Comparison of ENCODE assay signal across 15 cellular contexts in the genomic region with DNA sequence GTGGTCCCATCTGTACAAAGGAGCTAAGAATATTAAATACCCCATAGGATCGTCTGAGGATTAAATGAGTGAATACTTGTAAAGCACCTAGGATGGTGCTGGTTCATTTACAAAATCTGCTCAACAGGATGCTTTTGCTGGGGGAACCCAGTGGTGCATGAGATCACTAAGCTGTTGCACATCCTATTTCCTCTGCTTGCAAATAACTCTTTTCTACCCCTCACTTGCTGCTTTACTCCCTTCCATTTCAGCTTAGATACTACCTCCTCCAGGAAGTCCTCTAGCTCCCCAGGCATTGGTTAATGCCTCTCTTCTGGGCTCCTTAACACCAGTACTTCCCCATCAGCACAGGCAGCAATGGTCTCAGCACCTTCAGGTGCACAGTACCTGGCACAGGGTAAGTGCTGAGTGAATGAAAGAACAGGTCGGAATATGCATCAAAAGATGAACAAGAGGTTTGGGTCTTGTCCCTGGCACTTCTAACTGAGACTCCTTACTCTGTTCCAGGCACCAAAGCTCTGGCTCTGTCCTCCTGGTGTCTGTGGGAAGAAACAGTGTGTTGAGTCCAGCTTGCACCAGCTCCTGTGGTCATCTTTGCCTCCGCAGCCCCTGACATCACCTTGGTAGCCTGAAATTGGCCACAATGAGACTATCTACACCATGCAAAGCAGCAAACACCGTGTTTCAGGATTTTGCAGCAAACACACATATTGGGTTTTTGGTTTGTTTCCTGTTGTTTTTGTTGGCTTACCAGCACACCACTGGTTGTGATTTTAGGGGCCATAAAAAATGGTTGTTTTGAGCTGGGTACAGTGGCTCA. TPM values are rescaled to one million over a fixed set of nuclear protein-coding genes. Genes with fewer than 3 reads are reported as not detected.
A peak's percentile ranks its signal among the peaks of the same experiment; 100 is the strongest.
DNase-seq lines count a peak whose midpoint lies in the region; ATAC-seq, FAIRE-seq and TF ChIP-seq lines count a peak whose summit lies in the region.
"Had no signal": no experiment of that assay in that cellular context is flagged by ENCODE, and none has a peak within 500 bp of the region (broad histone marks: within the 10 kb centered on the region; RNA-seq: fewer than 3 reads in every experiment).

No MANE protein-coding gene starts in this region.

- H3K27me3 ChIP-seq in right atrium auricular region, result no peaks in the 10 kb centered on the region
- H3K27me3 ChIP-seq in Peyer's patch, result no peaks in the 10 kb centered on the region
- no peaks in the 10 kb centered on the region for H3K27me3 ChIP-seq in GM12878 (replicated peaks in 1 of 2; ENCODE audit: control insufficient read depth in 2 of 2, insufficient read depth in 2 of 2, low read length in 1 of 2)
- H3K27me3 ChIP-seq in thymus (ENCODE audit: control insufficient read depth, insufficient read depth), result no peaks in the 10 kb centered on the region
- H3K27me3 ChIP-seq: SJCRH30 had no signal

- intact Hi-C loops in cardiac septum (cut with DNase I), result no loop called here
- intact Hi-C loops in GM12878 (cut with micrococcal nuclease; ENCODE audit: unreplicated experiment), result no loop called here

- DNase-seq in cardiac septum (ENCODE audit: low spot score), result peak; percentile 22
- no peak for DNase-seq in right atrium auricular region (ENCODE audit: low spot score)
- peak in 2 of 3 donors; percentile 31 to 46 for DNase-seq in Peyer's patch
- peak; percentile 72 for DNase-seq in GM12878 (ENCODE audit: low read depth, low spot score)
- DNase-seq in NCI-H1105 (lab: John Stamatoyannopoulos, UW), result no peak
- DNase-seq: effector CD4-positive, alpha-beta T cell; left cardiac atrium; NCI-H1694; SJCRH30 had no signal

- no peaks in the 10 kb centered on the region for H3K79me2 ChIP-seq in GM12878 (ENCODE audit: control insufficient read depth, insufficient read depth, low read length)

- H3K4me1 ChIP-seq in right atrium auricular region, result peaks cover 0 to 4% of the 10 kb centered on the region in 2 donors
- peaks cover 0 to 8% (median 3%) of the 10 kb centered on the region in 4 donors for H3K4me1 ChIP-seq in Peyer's patch
- H3K4me1 ChIP-seq in GM12878 (ENCODE audit: control insufficient read depth, insufficient read depth, low read length), result peaks cover 54% of the 10 kb centered on the region
- H3K4me1 ChIP-seq in thymus (ENCODE audit: control insufficient read depth, insufficient read depth, low read length), result peaks cover 19% of the 10 kb centered on the region
- H3K4me1 ChIP-seq: SJCRH30 had no signal

- H3K27ac ChIP-seq in right atrium auricular region (no peak overlapping the region), Peyer's patch (peak overlapping the region in 1 of 4 donors; percentile 49), GM12878 (ENCODE audit: control insufficient read depth, insufficient read depth) (peak overlapping the region; percentile 73), thymus (ENCODE audit: low read depth) (peak overlapping the region; percentile 44)
- H3K27ac ChIP-seq: gastroesophageal sphincter, SJCRH30 had no signal

- no peak for TF ChIP-seq EP300 in GM12878 (IDR thresholded peaks at IDR 0.05; ENCODE audit: borderline replicate concordance in 1 of 2, control insufficient read depth in 1 of 2, low read depth in 2 of 2, low read length in 2 of 2)

- SMC1A ChIA-PET in GM12878 (lab: Charles Lee; ENCODE audit: uncharacterized antibody, unreplicated experiment), result interaction anchor here (0.8 to 9.6 kb wide), 9 partner anchors 9 to 174 kb away, joined by 3 to 220 read pairs (median 4); a partner anchor contains a TSS

- no peaks in the 10 kb centered on the region for H4K20me1 ChIP-seq in GM12878 (ENCODE audit: control insufficient read depth, insufficient read depth)

- peak overlapping the region; percentile 28 for H3K9ac ChIP-seq in GM12878 (ENCODE audit: control insufficient read depth, insufficient read depth, low read length)

- 0% methylated on average over 4 of the region's 4 CpGs for WGBS in GM12878 (ENCODE audit: insufficient coverage, insufficient replicate concordance, low lambda C conversion rate, missing lambda C conversion rate)
- 68% methylated on average over 4 of the region's 4 CpGs for WGBS in thymus

- H3K9me3 ChIP-seq in right atrium auricular region, result no peaks in the 10 kb centered on the region
- H3K9me3 ChIP-seq in Peyer's patch, result no peaks in the 10 kb centered on the region
- H3K9me3 ChIP-seq in GM12878 (replicated peaks; ENCODE audit: control insufficient read depth, insufficient read depth, low read length), result no peaks in the 10 kb centered on the region; the same call in 2 of the 3 replicates
- no peaks in the 10 kb centered on the region for H3K9me3 ChIP-seq in thymus (ENCODE audit: control insufficient read depth)
- H3K9me3 ChIP-seq: SJCRH30 had no signal

- H3K4me3 ChIP-seq in right atrium auricular region, result no peak overlapping the region
- no peak overlapping the region for H3K4me3 ChIP-seq in Peyer's patch
- peak overlapping the region; percentile 16; the same call in 1 of the 2 replicates for H3K4me3 ChIP-seq in GM12878
- no peak overlapping the region for H3K4me3 ChIP-seq in thymus (ENCODE audit: low read length)
- H3K4me3 ChIP-seq: gastroesophageal sphincter, SJCRH30 had no signal

- no peaks in the 10 kb centered on the region for H3K36me3 ChIP-seq in right atrium auricular region
- H3K36me3 ChIP-seq in Peyer's patch, result no peaks in the 10 kb centered on the region
- H3K36me3 ChIP-seq in GM12878 (ENCODE audit: control insufficient read depth in 2 of 2, insufficient read depth in 2 of 2, low read length in 1 of 2), result no peaks in the 10 kb centered on the region
- no peaks in the 10 kb centered on the region for H3K36me3 ChIP-seq in thymus (ENCODE audit: control insufficient read depth, insufficient read depth)
- H3K36me3 ChIP-seq: gastroesophageal sphincter, SJCRH30 had no signal

- no TSS peak for BruUV-seq in GM12878 (replicated peaks; lab: Mats Ljungman, UMichigan)

- TF ChIP-seq RAD21 in GM12878 (IDR thresholded peaks at IDR 0.05; ENCODE audit: insufficient read depth, low read depth, low read length), result 0 out of 2 replicates have a peak, but pooled peaks have one; percentile 2

- FAIRE-seq in GM12878 (lab: Jason Lieb, UNC), result peak; percentile 52
- FAIRE-seq: H1 had no signal

- H3K4me2 ChIP-seq in GM12878 (ENCODE audit: control insufficient read depth, insufficient read depth), result peak overlapping the region; percentile 76

- in situ Hi-C loops in GM12878 (cut with MboI), result no loop called here

- H2AFZ ChIP-seq in GM12878 (ENCODE audit: control insufficient read depth, low read depth, low read length), result peak overlapping the region; percentile 59

- TF ChIP-seq POLR2A in Peyer's patch (IDR thresholded peaks at IDR 0.05) (no peak), GM12878 (IDR thresholded peaks at IDR 0.05; ENCODE audit: low read depth, low read length) (no peak)

- no peak for TF ChIP-seq CTCF in right atrium auricular region (IDR thresholded peaks at IDR 0.05)
- no peak for TF ChIP-seq CTCF in Peyer's patch (IDR thresholded peaks at IDR 0.05)
- no peak for TF ChIP-seq CTCF in GM12878 (IDR thresholded peaks at IDR 0.05 in 2 of 3, conservative IDR thresholded peaks at IDR 0.05 in 1 of 3; ENCODE audit: control insufficient read depth in 2 of 3, extremely low read depth in 1 of 3, insufficient read depth in 1 of 3, low read depth in 3 of 3, low read length in 3 of 3)

- ATAC-seq in GM12878, result peak; percentile 23
- ATAC-seq in GM19328 (IDR thresholded peaks at IDR 0.05; ENCODE audit: unreplicated experiment), result no peak
- no peak for ATAC-seq in HG02798 (IDR thresholded peaks at IDR 0.05; ENCODE audit: poor library complexity, unreplicated experiment)
- ATAC-seq: gastroesophageal sphincter, left cardiac atrium had no signal

- RAD21 ChIA-PET in GM12878 (lab: Charles Lee; ENCODE audit: unreplicated experiment), result interaction anchor here (0.7 to 9.3 kb wide), 5 partner anchors 10 to 72 kb away, joined by 3 to 224 read pairs (median 7); a partner anchor contains a TSS

- CTCF ChIA-PET in GM12878 (lab: Yijun Ruan, JAX), result interaction anchor here (0.7 to 4.5 kb wide), 10 partner anchors 10 to 199 kb away, joined by 3 to 19 read pairs (median 4); no protein-coding TSS in a partner anchor

- POLR2A ChIA-PET in GM12878 (lab: Charles Lee), result interaction anchor here (0.6 to 9.6 kb wide), 9 partner anchors 10 to 107 kb away, joined by 3 to 208 read pairs (median 3); a partner anchor contains a TSS

TF ChIP-seq in GM12878, 131 proteins besides CTCF, POLR2A, EP300 and RAD21 (continues in another document):
- TF ChIP-seq PAX5 (IDR thresholded peaks at IDR 0.05; ENCODE audit: borderline replicate concordance, low read depth, low read length) (peak; percentile 11; the same call in 1 of the 2 replicates), SPI1 (IDR thresholded peaks at IDR 0.05; ENCODE audit: borderline replicate concordance, insufficient read depth, low read depth, low read length) (0 out of 2 replicates have a peak, but pooled peaks have one; percentile 24), MEF2B (IDR thresholded peaks at IDR 0.05; ENCODE audit: partially characterized antibody, poor library complexity, severe bottlenecking) (no peak), YY1 (IDR thresholded peaks at IDR 0.05; ENCODE audit: low read depth, low read length) (peak; percentile 31; the same call in 1 of the 2 replicates), CREB1 (IDR thresholded peaks at IDR 0.05; ENCODE audit: low read depth) (no peak), MTA3 (IDR thresholded peaks at IDR 0.05; ENCODE audit: borderline replicate concordance, low read length) (0 out of 2 replicates have a peak, but pooled peaks have one; percentile 25), RUNX3 (IDR thresholded peaks at IDR 0.05; ENCODE audit: low read length) (peak; percentile 66), IKZF2 (IDR thresholded peaks at IDR 0.05) (no peak)

RNA-seq across cellular contexts. Expression of a gene that starts 24.1 kb away (rescaled TPM):
- total RNA-seq in cardiac septum, result 1.4 TPM
- total RNA-seq in right atrium auricular region, result 1 to 10 TPM in 1 of 2 donors, under 1 TPM in 1; 0.07 to 1.3 TPM
- 1 to 10 TPM in 2 of 4 donors, under 1 TPM in 1, not detected in 1; 0.18 to 4.1 (median 1.3) TPM for total RNA-seq in Peyer's patch
- total RNA-seq in GM12878 (2013; cell fraction: nucleolus; rRNA removed), result 193 and 215 TPM in 2 replicates
- 106 and 109 TPM in 2 replicates for total RNA-seq in GM12878 (2014; rRNA removed)
- total RNA-seq in GM12878 (2014; rRNA removed; fragmentation: Illumina TruSeq; extraction: Trizol), result 62.9 and 66.9 TPM in 2 replicates
- total RNA-seq in GM12878 (2021), result 138 and 141 TPM in 2 replicates
- polyA plus RNA-seq in GM12878 (2011; ENCODE audit: low read depth), result 25.9 TPM
- 23.2 and 57.2 TPM in 2 replicates for polyA plus RNA-seq in GM12878 (2011; rRNA removed)
- polyA plus RNA-seq in GM12878 (2011; cell fraction: cytosol; rRNA removed), result 84.6 and 89.7 TPM in 2 replicates
- 71.9 and 79.4 TPM in 2 replicates for polyA plus RNA-seq in GM12878 (2011; cell fraction: nucleus; rRNA removed)
- polyA plus RNA-seq in GM12878 (2012), result 50.3 and 72.8 TPM in 2 replicates
- polyA plus RNA-seq in GM12878 (2014; fragmentation: Illumina TruSeq; extraction: Trizol), result 32.4 and 59.2 TPM in 2 replicates
- polyA plus RNA-seq in GM12878 (2014; fragmentation: Nextera tagmentation; extraction: Ambion mirVana), result 1 to 10 TPM; 5.3 to 9.7 TPM
- 98.0 and 108 TPM in 2 replicates for polyA plus RNA-seq in GM12878 (2014; rRNA removed)
- polyA plus RNA-seq in GM12878 (2016; fragmentation: Nextera tagmentation; extraction: Ambion mirVana), result 100 to 1,000 TPM; 115 to 129 TPM
- polyA minus RNA-seq in GM12878 (2011; rRNA and poly(A)+ RNA removed), result 175 and 195 TPM in 2 replicates
- 54.0 and 60.1 TPM in 2 replicates for polyA minus RNA-seq in GM12878 (2011; cell fraction: cytosol; rRNA and poly(A)+ RNA removed)
- polyA minus RNA-seq in GM12878 (2011; cell fraction: nucleus; rRNA and poly(A)+ RNA removed), result 65.5 and 104 TPM in 2 replicates
- polyA plus RNA-seq in thymus, result 12.8 TPM
- total RNA-seq: G401 had no signal

Comparison
In these comparisons a context has a peak if more than half of its experiments do, and no peak if none do; other contexts are left out.
1. DNase-seq: peak in cardiac septum (single experiment), Peyer's patch (2 of 3) and GM12878 (single experiment); none in right atrium auricular region (single experiment) and NCI-H1105 (single experiment).
2. H3K27ac ChIP-seq: peak in GM12878 (single experiment) and thymus (single experiment); none in right atrium auricular region (0 of 2).
3. RNA of a gene that starts 24.1 kb away (total RNA-seq): 62.9 to 215 TPM in GM12878; 1.4 TPM in cardiac septum (single experiment), 0.18 to 4.1 TPM in Peyer's patch and 0.07 to 1.3 TPM in right atrium auricular region; every median in the first group is over 10 times any median in the second.